38 cellular contexts compared by ENCODE assay signal in genomic region chr22:35769974-35770373, GRCh38. TPM values are rescaled to one million over a fixed set of nuclear protein-coding genes. Genes with fewer than 3 reads are reported as not detected.
"Had no signal": no experiment of that assay in that cellular context is flagged by ENCODE, and none has a peak within 500 bp of the region (broad histone marks: within the 10 kb centered on the region; RNA-seq: fewer than 3 reads in every experiment).

No MANE protein-coding gene starts in this region.

- H3K4me1 ChIP-seq: adrenal gland, body of pancreas, breast epithelium had no signal

- H3K27me3 ChIP-seq: adrenal gland, ascending aorta, body of pancreas, brain microvascular endothelial cell, breast epithelium had no signal

- ATAC-seq: activated naive CD4-positive, alpha-beta T cell treated with anti-CD3 and anti-CD28 coated beads, Interleukin-2, amount 50 U/mL, for 72 hours; activated naive CD8-positive, alpha-beta T cell treated with anti-CD3 and anti-CD28 coated beads, Interleukin-2, amount 50 U/mL, for 24 hours; activated T-cell treated with anti-CD3 and anti-CD28 coated beads, Interleukin-2, amount 50 U/mL, for 4 hours; activated T-cell treated with anti-CD3 and anti-CD28 coated beads, Interleukin-2, amount 50 U/mL, for 72 hours; activated T-helper 17 cell treated with anti-CD3 and anti-CD28 coated beads, Interleukin-2, amount 50 U/mL, for 72 hours; body of pancreas had no signal

- DNase-seq: activated effector memory CD4-positive, alpha-beta T cell treated with anti-CD3 and anti-CD28 coated beads, Interleukin-2, amount 50 U/mL, for 16 hours; activated effector memory CD4-positive, alpha-beta T cell treated with Interleukin-2 at 50 U/mL for 16 hours; activated gamma-delta T cell; activated gamma-delta T cell treated with Interleukin-2 at 50 U/mL for 16 hours; activated naive CD4-positive, alpha-beta T cell; activated naive CD4-positive, alpha-beta T cell treated with anti-CD3 and anti-CD28 coated beads for 36 hours; activated naive CD4-positive, alpha-beta T cell treated with anti-CD3 and anti-CD28 coated beads, Interleukin-2, amount 10 ng/mL, durations not matched to agents 7 days and 5 days; activated naive CD4-positive, alpha-beta T cell treated with anti-CD3 and anti-CD28 coated beads, Interleukin-2, amount 50 U/mL, for 16 hours; activated naive CD4-positive, alpha-beta T cell treated with Interleukin-2 at 50 U/mL for 16 hours; activated naive CD8-positive, alpha-beta T cell treated with anti-CD3 and anti-CD28 coated beads for 36 hours; activated naive CD8-positive, alpha-beta T cell treated with anti-CD3 and anti-CD28 coated beads, Interleukin-2, amount 10 ng/mL, durations not matched to agents 7 days and 5 days; activated naive CD8-positive, alpha-beta T cell treated with anti-CD3 and anti-CD28 coated beads, Interleukin-2, amount 50 U/mL, for 24 hours; activated T-cell treated with anti-CD3 and anti-CD28 coated beads, Interleukin-2, amount 50 U/mL, for 1 hour; activated T-cell treated with anti-CD3 and anti-CD28 coated beads, Interleukin-2, amount 50 U/mL, for 24 hours; activated T-cell treated with anti-CD3 and anti-CD28 coated beads, Interleukin-2, amount 50 U/mL, for 4 hours; activated T-cell treated with anti-CD3 and anti-CD28 coated beads, Interleukin-2, amount 50 U/mL, for 48 hours; activated T-cell treated with anti-CD3 and anti-CD28 coated beads, Interleukin-2, amount 50 U/mL, for 72 hours; adrenal gland; amniotic stem cell; amygdala; anterior cingulate cortex; aorta; body of pancreas; brain microvascular endothelial cell; caudate nucleus; central memory CD4-positive, alpha-beta T cell; cerebellar nuclear complex had no signal

- H3K36me3 ChIP-seq: adrenal gland, ascending aorta, brain microvascular endothelial cell, breast epithelium had no signal

- FAIRE-seq: bronchial epithelial cell had no signal

- H3K4me3 ChIP-seq: adrenal gland, ascending aorta, body of pancreas, breast epithelium had no signal

- H3K27ac ChIP-seq: adrenal gland, ascending aorta, body of pancreas, brain microvascular endothelial cell, breast epithelium had no signal

- H3K9me3 ChIP-seq: adrenal gland, ascending aorta, body of pancreas, breast epithelium had no signal

RNA-seq across cellular contexts. Expression of gene APOL5, which starts 52.3 kb away (rescaled TPM):
- total RNA-seq: activated naive CD4-positive, alpha-beta T cell treated with anti-CD3 and anti-CD28 coated beads for 36 hours; activated naive CD4-positive, alpha-beta T cell treated with anti-CD3 and anti-CD28 coated beads, Interleukin-2, amount 50 U/mL, for 72 hours; activated naive CD8-positive, alpha-beta T cell treated with anti-CD3 and anti-CD28 coated beads for 36 hours; activated naive CD8-positive, alpha-beta T cell treated with anti-CD3 and anti-CD28 coated beads, Interleukin-2, amount 10 ng/mL, durations not matched to agents 7 days and 5 days; activated T-cell treated with anti-CD3 and anti-CD28 coated beads, Interleukin-2, amount 50 U/mL, for 4 hours; activated T-cell treated with anti-CD3 and anti-CD28 coated beads, Interleukin-2, amount 50 U/mL, for 72 hours; activated T-helper 1 cell treated with anti-CD3 and anti-CD28 coated beads, Interleukin-12 subunit alpha, Interleukin-12 subunit beta, Interleukin-2, Interleukin-4 antibody, amounts not matched to agents 30 ng/mL and 10 ng/mL and 1 ng/mL, durations not matched to agents 14 hours and 24 hours and 36 hours; activated T-helper 17 cell treated with anti-CD3 and anti-CD28 coated beads, Interleukin-2, amount 50 U/mL, for 72 hours; activated T-helper 2 cell treated with anti-CD3 and anti-CD28 coated beads, Interferon-gamma antibody, Interleukin-2, Interleukin-4, amounts not matched to agents 10 μg/mL and 5 μg/mL and 100 μg/mL, durations not matched to agents 14 hours and 24 hours and 36 hours; adrenal gland; aorta; ascending aorta; astrocyte; body of pancreas; breast epithelium; bronchial epithelial cell; cardiac septum; cerebellum; chondrocyte had no signal
- polyA plus RNA-seq: adrenal gland, aorta had no signal
